ENCODE assay signal across 1 cellular context in the genomic region with DNA sequence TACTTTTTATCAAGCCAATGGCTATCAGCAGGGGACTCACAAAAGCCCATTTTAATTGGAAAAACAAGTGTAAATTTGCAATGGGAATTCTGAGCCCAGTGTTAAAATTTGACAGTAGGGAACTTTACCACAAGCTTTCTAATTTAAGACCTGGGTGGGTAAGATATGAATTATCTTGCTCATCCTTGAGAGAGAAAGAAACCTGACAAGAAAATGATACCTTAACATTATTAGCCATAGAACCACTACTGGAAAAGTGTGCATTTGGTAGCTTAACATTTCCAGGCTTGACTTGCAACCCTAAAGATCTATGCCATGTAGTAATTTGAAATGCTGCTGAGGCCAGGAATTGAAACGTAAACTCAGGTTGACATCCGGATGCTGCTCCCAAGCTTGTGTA.
TF ChIP-seq lines count a peak whose summit lies in the region.

No MANE protein-coding gene starts in this region.

TF ChIP-seq in GM23338, 12 proteins besides CTCF, POLR2A, EP300 and RAD21 (continued from another document):
- TF ChIP-seq, protein P1, sequence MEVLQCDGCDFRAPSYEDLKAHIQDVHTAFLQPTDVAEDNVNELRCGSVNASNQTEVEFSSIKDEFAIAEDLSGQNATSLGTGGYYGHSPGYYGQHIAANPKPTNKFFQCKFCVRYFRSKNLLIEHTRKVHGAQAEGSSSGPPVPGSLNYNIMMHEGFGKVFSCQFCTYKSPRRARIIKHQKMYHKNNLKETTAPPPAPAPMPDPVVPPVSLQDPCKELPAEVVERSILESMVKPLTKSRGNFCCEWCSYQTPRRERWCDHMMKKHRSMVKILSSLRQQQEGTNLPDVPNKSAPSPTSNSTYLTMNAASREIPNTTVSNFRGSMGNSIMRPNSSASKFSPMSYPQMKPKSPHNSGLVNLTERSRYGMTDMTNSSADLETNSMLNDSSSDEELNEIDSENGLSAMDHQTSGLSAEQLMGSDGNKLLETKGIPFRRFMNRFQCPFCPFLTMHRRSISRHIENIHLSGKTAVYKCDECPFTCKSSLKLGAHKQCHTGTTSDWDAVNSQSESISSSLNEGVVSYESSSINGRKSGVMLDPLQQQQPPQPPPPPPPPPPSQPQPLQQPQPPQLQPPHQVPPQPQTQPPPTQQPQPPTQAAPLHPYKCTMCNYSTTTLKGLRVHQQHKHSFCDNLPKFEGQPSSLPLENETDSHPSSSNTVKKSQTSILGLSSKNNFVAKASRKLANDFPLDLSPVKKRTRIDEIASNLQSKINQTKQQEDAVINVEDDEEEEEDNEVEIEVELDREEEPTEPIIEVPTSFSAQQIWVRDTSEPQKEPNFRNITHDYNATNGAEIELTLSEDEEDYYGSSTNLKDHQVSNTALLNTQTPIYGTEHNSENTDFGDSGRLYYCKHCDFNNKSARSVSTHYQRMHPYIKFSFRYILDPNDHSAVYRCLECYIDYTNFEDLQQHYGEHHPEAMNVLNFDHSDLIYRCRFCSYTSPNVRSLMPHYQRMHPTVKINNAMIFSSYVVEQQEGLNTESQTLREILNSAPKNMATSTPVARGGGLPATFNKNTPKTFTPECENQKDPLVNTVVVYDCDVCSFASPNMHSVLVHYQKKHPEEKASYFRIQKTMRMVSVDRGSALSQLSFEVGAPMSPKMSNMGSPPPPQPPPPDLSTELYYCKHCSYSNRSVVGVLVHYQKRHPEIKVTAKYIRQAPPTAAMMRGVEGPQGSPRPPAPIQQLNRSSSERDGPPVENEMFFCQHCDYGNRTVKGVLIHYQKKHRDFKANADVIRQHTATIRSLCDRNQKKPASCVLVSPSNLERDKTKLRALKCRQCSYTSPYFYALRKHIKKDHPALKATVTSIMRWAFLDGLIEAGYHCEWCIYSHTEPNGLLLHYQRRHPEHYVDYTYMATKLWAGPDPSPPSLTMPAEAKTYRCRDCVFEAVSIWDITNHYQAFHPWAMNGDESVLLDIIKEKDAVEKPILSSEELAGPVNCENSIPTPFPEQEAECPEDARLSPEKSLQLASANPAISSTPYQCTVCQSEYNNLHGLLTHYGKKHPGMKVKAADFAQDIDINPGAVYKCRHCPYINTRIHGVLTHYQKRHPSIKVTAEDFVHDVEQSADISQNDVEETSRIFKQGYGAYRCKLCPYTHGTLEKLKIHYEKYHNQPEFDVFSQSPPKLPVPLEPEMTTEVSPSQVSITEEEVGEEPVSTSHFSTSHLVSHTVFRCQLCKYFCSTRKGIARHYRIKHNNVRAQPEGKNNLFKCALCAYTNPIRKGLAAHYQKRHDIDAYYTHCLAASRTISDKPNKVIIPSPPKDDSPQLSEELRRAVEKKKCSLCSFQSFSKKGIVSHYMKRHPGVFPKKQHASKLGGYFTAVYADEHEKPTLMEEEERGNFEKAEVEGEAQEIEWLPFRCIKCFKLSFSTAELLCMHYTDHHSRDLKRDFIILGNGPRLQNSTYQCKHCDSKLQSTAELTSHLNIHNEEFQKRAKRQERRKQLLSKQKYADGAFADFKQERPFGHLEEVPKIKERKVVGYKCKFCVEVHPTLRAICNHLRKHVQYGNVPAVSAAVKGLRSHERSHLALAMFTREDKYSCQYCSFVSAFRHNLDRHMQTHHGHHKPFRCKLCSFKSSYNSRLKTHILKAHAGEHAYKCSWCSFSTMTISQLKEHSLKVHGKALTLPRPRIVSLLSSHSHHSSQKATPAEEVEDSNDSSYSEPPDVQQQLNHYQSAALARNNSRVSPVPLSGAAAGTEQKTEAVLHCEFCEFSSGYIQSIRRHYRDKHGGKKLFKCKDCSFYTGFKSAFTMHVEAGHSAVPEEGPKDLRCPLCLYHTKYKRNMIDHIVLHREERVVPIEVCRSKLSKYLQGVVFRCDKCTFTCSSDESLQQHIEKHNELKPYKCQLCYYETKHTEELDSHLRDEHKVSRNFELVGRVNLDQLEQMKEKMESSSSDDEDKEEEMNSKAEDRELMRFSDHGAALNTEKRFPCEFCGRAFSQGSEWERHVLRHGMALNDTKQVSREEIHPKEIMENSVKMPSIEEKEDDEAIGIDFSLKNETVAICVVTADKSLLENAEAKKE (CRISPR knock-in tag; IDR thresholded peaks at IDR 0.05) = no peak
- TF ChIP-seq POLR2AphosphoS5 (IDR thresholded peaks at IDR 0.05; ENCODE audit: low read depth) (no peak), NANOG (IDR thresholded peaks at IDR 0.05; ENCODE audit: borderline replicate concordance) (no peak), STAT1 (IDR thresholded peaks at IDR 0.05; ENCODE audit: unreplicated experiment) (no peak)
